1 cellular context compared by ENCODE assay signal in genomic region chr19:38374332-38375097, GRCh38.
TF ChIP-seq lines count a peak whose summit lies in the region.

PSMD8 (plus strand) TSS chr19:38374571; CDS start chr19:38374602, 31 bp downstream.

TF ChIP-seq in HepG2, 621 proteins besides CTCF, POLR2A, EP300 and RAD21 (continued from another document and continues in another):
- TF ChIP-seq USF2 (IDR thresholded peaks at IDR 0.05; ENCODE audit: low read depth, low read length) = no peak
- peak; percentile 52; the same call in 1 of the 2 replicates for TF ChIP-seq USF2 (CRISPR knock-in tag; IDR thresholded peaks at IDR 0.05; ENCODE audit: borderline replicate concordance)
- TF ChIP-seq POLR2AphosphoS2 (IDR thresholded peaks at IDR 0.05; ENCODE audit: low read depth, low read length) = no peak
- TF ChIP-seq, protein P1, sequence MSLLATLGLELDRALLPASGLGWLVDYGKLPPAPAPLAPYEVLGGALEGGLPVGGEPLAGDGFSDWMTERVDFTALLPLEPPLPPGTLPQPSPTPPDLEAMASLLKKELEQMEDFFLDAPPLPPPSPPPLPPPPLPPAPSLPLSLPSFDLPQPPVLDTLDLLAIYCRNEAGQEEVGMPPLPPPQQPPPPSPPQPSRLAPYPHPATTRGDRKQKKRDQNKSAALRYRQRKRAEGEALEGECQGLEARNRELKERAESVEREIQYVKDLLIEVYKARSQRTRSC (CRISPR knock-in tag; IDR thresholded peaks at IDR 0.05; ENCODE audit: low read depth) = 0 out of 2 replicates have a peak, but pooled peaks have one; percentile 49
- TF ChIP-seq, protein P2, sequence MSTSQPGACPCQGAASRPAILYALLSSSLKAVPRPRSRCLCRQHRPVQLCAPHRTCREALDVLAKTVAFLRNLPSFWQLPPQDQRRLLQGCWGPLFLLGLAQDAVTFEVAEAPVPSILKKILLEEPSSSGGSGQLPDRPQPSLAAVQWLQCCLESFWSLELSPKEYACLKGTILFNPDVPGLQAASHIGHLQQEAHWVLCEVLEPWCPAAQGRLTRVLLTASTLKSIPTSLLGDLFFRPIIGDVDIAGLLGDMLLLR (CRISPR knock-in tag; IDR thresholded peaks at IDR 0.05) = peak; percentile 22; the same call in 1 of the 2 replicates
- peak; percentile 85; the same call in 1 of the 2 replicates for TF ChIP-seq TFAP4 (IDR thresholded peaks at IDR 0.05; ENCODE audit: borderline replicate concordance, low read depth)
- no peak for TF ChIP-seq AKNA (CRISPR knock-in tag; IDR thresholded peaks at IDR 0.05; ENCODE audit: borderline replicate concordance)
- TF ChIP-seq, protein P3, sequence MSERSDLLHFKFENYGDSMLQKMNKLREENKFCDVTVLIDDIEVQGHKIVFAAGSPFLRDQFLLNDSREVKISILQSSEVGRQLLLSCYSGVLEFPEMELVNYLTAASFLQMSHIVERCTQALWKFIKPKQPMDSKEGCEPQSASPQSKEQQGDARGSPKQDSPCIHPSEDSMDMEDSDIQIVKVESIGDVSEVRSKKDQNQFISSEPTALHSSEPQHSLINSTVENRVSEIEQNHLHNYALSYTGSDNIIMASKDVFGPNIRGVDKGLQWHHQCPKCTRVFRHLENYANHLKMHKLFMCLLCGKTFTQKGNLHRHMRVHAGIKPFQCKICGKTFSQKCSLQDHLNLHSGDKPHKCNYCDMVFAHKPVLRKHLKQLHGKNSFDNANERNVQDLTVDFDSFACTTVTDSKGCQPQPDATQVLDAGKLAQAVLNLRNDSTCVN (CRISPR knock-in tag; IDR thresholded peaks at IDR 0.05; ENCODE audit: borderline replicate concordance) = no peak
- TF ChIP-seq ZMAT3 (CRISPR knock-in tag; conservative IDR thresholded peaks at IDR 0.05) = peak; percentile 88
- TF ChIP-seq HNRNPK (IDR thresholded peaks at IDR 0.05; ENCODE audit: low read depth, low read length, poor library complexity, severe bottlenecking) = no peak
- 0 out of 2 replicates have a peak, but pooled peaks have one; percentile 21 for TF ChIP-seq ZNF777 (CRISPR knock-in tag; IDR thresholded peaks at IDR 0.05)
- 0 out of 2 replicates have a peak, but pooled peaks have one; percentile 8 for TF ChIP-seq PPARG (CRISPR knock-in tag; conservative IDR thresholded peaks at IDR 0.05)
- TF ChIP-seq NR3C1 (CRISPR knock-in tag; IDR thresholded peaks at IDR 0.05) = 0 out of 2 replicates have a peak, but pooled peaks have one; percentile 72
- TF ChIP-seq, protein P4, sequence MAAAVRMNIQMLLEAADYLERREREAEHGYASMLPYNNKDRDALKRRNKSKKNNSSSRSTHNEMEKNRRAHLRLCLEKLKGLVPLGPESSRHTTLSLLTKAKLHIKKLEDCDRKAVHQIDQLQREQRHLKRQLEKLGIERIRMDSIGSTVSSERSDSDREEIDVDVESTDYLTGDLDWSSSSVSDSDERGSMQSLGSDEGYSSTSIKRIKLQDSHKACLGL (CRISPR knock-in tag; IDR thresholded peaks at IDR 0.05) = peak; percentile 92
- TF ChIP-seq RNF2 (conservative IDR thresholded peaks at IDR 0.05; ENCODE audit: low read depth) = 0 out of 2 replicates have a peak, but pooled peaks have one; percentile 51
- TF ChIP-seq ZNF329 (CRISPR knock-in tag; IDR thresholded peaks at IDR 0.05; ENCODE audit: low read depth) = peak; percentile 93
- no peak for TF ChIP-seq CBX2 (IDR thresholded peaks at IDR 0.05; ENCODE audit: low read depth, low read length)
- TF ChIP-seq CBX2 (CRISPR knock-in tag; IDR thresholded peaks at IDR 0.05; ENCODE audit: low read depth) = peak; percentile 83; the same call in 1 of the 2 replicates
- TF ChIP-seq KLF6 (CRISPR knock-in tag; IDR thresholded peaks at IDR 0.05) = peak; percentile 66
- TF ChIP-seq REPIN1 (CRISPR knock-in tag; IDR thresholded peaks at IDR 0.05; ENCODE audit: borderline replicate concordance, low read depth) = no peak
- TF ChIP-seq ZSCAN31 (CRISPR knock-in tag; IDR thresholded peaks at IDR 0.05; ENCODE audit: low read depth) = peak; percentile 83
- TF ChIP-seq ZNF644 (CRISPR knock-in tag; IDR thresholded peaks at IDR 0.05; ENCODE audit: low read depth) = no peak
- TF ChIP-seq HOXA3 (CRISPR knock-in tag; IDR thresholded peaks at IDR 0.05) = peak; percentile 99
- TF ChIP-seq, protein P5, sequence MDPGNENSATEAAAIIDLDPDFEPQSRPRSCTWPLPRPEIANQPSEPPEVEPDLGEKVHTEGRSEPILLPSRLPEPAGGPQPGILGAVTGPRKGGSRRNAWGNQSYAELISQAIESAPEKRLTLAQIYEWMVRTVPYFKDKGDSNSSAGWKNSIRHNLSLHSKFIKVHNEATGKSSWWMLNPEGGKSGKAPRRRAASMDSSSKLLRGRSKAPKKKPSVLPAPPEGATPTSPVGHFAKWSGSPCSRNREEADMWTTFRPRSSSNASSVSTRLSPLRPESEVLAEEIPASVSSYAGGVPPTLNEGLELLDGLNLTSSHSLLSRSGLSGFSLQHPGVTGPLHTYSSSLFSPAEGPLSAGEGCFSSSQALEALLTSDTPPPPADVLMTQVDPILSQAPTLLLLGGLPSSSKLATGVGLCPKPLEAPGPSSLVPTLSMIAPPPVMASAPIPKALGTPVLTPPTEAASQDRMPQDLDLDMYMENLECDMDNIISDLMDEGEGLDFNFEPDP (CRISPR knock-in tag; conservative IDR thresholded peaks at IDR 0.05) = no peak
- TF ChIP-seq TSC22D2 (CRISPR knock-in tag; IDR thresholded peaks at IDR 0.05; ENCODE audit: borderline replicate concordance) = no peak
- no peak for TF ChIP-seq FOSL1 (CRISPR knock-in tag; IDR thresholded peaks at IDR 0.05; ENCODE audit: borderline replicate concordance)
- 0 out of 2 replicates have a peak, but pooled peaks have one; percentile 18 for TF ChIP-seq ZNF629 (CRISPR knock-in tag; conservative IDR thresholded peaks at IDR 0.05)
- TF ChIP-seq NFE2 (CRISPR knock-in tag; IDR thresholded peaks at IDR 0.05) = no peak
- no peak for TF ChIP-seq ZNF562 (CRISPR knock-in tag; IDR thresholded peaks at IDR 0.05; ENCODE audit: borderline replicate concordance)
- no peak for TF ChIP-seq REL (CRISPR knock-in tag; conservative IDR thresholded peaks at IDR 0.05)
- TF ChIP-seq ZNF616 (CRISPR knock-in tag; IDR thresholded peaks at IDR 0.05; ENCODE audit: low read depth) = no peak
- no peak for TF ChIP-seq MTF1 (CRISPR knock-in tag; IDR thresholded peaks at IDR 0.05)
- TF ChIP-seq FIP1L1 (IDR thresholded peaks at IDR 0.05; ENCODE audit: borderline replicate concordance, insufficient read depth, low read depth, low read length) = no peak
- TF ChIP-seq, protein P6, sequence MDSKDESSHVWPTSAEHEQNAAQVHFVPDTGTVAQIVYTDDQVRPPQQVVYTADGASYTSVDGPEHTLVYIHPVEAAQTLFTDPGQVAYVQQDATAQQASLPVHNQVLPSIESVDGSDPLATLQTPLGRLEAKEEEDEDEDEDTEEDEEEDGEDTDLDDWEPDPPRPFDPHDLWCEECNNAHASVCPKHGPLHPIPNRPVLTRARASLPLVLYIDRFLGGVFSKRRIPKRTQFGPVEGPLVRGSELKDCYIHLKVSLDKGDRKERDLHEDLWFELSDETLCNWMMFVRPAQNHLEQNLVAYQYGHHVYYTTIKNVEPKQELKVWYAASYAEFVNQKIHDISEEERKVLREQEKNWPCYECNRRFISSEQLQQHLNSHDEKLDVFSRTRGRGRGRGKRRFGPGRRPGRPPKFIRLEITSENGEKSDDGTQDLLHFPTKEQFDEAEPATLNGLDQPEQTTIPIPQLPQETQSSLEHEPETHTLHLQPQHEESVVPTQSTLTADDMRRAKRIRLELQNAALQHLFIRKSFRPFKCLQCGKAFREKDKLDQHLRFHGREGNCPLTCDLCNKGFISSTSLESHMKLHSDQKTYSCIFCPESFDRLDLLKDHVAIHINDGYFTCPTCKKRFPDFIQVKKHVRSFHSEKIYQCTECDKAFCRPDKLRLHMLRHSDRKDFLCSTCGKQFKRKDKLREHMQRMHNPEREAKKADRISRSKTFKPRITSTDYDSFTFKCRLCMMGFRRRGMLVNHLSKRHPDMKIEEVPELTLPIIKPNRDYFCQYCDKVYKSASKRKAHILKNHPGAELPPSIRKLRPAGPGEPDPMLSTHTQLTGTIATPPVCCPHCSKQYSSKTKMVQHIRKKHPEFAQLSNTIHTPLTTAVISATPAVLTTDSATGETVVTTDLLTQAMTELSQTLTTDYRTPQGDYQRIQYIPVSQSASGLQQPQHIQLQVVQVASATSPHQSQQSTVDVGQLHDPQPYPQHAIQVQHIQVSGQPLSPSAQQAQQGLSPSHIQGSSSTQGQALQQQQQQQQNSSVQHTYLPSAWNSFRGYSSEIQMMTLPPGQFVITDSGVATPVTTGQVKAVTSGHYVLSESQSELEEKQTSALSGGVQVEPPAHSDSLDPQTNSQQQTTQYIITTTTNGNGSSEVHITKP (CRISPR knock-in tag; IDR thresholded peaks at IDR 0.05; ENCODE audit: low read depth) = no peak; the same call in 1 of the 2 replicates
- TF ChIP-seq, protein P7, sequence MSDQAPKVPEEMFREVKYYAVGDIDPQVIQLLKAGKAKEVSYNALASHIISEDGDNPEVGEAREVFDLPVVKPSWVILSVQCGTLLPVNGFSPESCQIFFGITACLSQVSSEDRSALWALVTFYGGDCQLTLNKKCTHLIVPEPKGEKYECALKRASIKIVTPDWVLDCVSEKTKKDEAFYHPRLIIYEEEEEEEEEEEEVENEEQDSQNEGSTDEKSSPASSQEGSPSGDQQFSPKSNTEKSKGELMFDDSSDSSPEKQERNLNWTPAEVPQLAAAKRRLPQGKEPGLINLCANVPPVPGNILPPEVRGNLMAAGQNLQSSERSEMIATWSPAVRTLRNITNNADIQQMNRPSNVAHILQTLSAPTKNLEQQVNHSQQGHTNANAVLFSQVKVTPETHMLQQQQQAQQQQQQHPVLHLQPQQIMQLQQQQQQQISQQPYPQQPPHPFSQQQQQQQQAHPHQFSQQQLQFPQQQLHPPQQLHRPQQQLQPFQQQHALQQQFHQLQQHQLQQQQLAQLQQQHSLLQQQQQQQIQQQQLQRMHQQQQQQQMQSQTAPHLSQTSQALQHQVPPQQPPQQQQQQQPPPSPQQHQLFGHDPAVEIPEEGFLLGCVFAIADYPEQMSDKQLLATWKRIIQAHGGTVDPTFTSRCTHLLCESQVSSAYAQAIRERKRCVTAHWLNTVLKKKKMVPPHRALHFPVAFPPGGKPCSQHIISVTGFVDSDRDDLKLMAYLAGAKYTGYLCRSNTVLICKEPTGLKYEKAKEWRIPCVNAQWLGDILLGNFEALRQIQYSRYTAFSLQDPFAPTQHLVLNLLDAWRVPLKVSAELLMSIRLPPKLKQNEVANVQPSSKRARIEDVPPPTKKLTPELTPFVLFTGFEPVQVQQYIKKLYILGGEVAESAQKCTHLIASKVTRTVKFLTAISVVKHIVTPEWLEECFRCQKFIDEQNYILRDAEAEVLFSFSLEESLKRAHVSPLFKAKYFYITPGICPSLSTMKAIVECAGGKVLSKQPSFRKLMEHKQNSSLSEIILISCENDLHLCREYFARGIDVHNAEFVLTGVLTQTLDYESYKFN (CRISPR knock-in tag; conservative IDR thresholded peaks at IDR 0.05) = peak; percentile 41
- TF ChIP-seq JUNB (CRISPR knock-in tag; IDR thresholded peaks at IDR 0.05; ENCODE audit: borderline replicate concordance) = no peak
